40 cellular contexts compared by ENCODE assay signal in the genomic region with DNA sequence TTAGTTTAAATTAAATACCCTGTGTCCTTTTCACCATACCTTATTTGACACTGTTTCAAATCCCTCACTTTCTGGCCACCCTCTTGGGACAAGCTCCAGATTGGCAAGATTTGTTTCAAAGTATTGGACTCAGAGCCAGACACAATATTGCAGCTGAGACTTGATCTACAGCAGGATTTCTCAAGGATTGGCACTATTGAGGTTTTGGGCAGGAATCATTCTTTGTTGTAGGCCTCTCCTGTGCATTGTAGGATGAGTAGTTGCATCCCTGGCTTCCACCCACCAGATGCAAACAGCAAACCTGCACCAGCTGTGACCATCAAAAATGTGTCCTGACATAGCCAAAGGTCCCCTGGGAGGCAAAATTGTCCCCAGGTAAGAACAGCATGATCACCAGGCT.
"Had no signal": no experiment of that assay in that cellular context is flagged by ENCODE, and none has a peak within 500 bp of the region (broad histone marks: within the 10 kb centered on the region; RNA-seq: fewer than 3 reads in every experiment).

No MANE protein-coding gene starts in this region.

- H3K4me1 Mint-ChIP-seq: activated naive CD4-positive, alpha-beta T cell treated with anti-CD3 and anti-CD28 coated beads, Interleukin-2, amount 10 ng/mL, durations not matched to agents 7 days and 5 days; activated naive CD4-positive, alpha-beta T cell treated with anti-CD3 and anti-CD28 coated beads, Interleukin-2, amount 50 U/mL, for 24 hours; activated naive CD8-positive, alpha-beta T cell treated with anti-CD3 and anti-CD28 coated beads for 36 hours; activated naive CD8-positive, alpha-beta T cell treated with anti-CD3 and anti-CD28 coated beads, Interleukin-2, amount 10 ng/mL, durations not matched to agents 7 days and 5 days; activated naive CD8-positive, alpha-beta T cell treated with anti-CD3 and anti-CD28 coated beads, Interleukin-2, amount 50 U/mL, for 24 hours; activated T-helper 17 cell treated with anti-CD3 and anti-CD28 coated beads, Interleukin-2, amount 50 U/mL, for 72 hours; central memory CD8-positive, alpha-beta T cell had no signal

- H3K4me1 ChIP-seq: adrenal gland, ascending aorta, body of pancreas, breast epithelium had no signal

- H3K4me3 Mint-ChIP-seq: activated naive CD4-positive, alpha-beta T cell treated with anti-CD3 and anti-CD28 coated beads for 36 hours; activated naive CD4-positive, alpha-beta T cell treated with anti-CD3 and anti-CD28 coated beads, Interleukin-2, amount 10 ng/mL, durations not matched to agents 7 days and 5 days; activated naive CD4-positive, alpha-beta T cell treated with anti-CD3 and anti-CD28 coated beads, Interleukin-2, amount 50 U/mL, for 24 hours; activated naive CD8-positive, alpha-beta T cell; activated naive CD8-positive, alpha-beta T cell treated with anti-CD3 and anti-CD28 coated beads for 36 hours; activated naive CD8-positive, alpha-beta T cell treated with anti-CD3 and anti-CD28 coated beads, Interleukin-2, amount 10 ng/mL, durations not matched to agents 7 days and 5 days; activated naive CD8-positive, alpha-beta T cell treated with anti-CD3 and anti-CD28 coated beads, Interleukin-2, amount 50 U/mL, for 24 hours; activated T-cell treated with anti-CD3 and anti-CD28 coated beads, Interleukin-2, amount 50 U/mL, for 24 hours; activated T-cell treated with anti-CD3 and anti-CD28 coated beads, Interleukin-2, amount 50 U/mL, for 4 hours; activated T-cell treated with anti-CD3 and anti-CD28 coated beads, Interleukin-2, amount 50 U/mL, for 72 hours; activated T-helper 1 cell treated with anti-CD3 and anti-CD28 coated beads, Interleukin-12 subunit alpha, Interleukin-12 subunit beta, Interleukin-2, Interleukin-4 antibody, amounts not matched to agents 30 ng/mL and 10 ng/mL and 1 ng/mL, durations not matched to agents 14 hours and 24 hours and 36 hours; activated T-helper 17 cell treated with anti-CD3 and anti-CD28 coated beads, Interleukin-2, amount 50 U/mL, for 72 hours; brain; central memory CD8-positive, alpha-beta T cell had no signal

- DNase-seq: activated effector memory CD4-positive, alpha-beta T cell treated with anti-CD3 and anti-CD28 coated beads, Interleukin-2, amount 50 U/mL, for 16 hours; activated effector memory CD4-positive, alpha-beta T cell treated with Interleukin-2 at 50 U/mL for 16 hours; activated gamma-delta T cell; activated gamma-delta T cell treated with Interleukin-2 at 50 U/mL for 16 hours; activated naive CD4-positive, alpha-beta T cell; activated naive CD4-positive, alpha-beta T cell treated with anti-CD3 and anti-CD28 coated beads for 36 hours; activated naive CD4-positive, alpha-beta T cell treated with anti-CD3 and anti-CD28 coated beads, Interleukin-2, amount 10 ng/mL, durations not matched to agents 7 days and 5 days; activated naive CD4-positive, alpha-beta T cell treated with anti-CD3 and anti-CD28 coated beads, Interleukin-2, amount 50 U/mL, for 16 hours; activated naive CD4-positive, alpha-beta T cell treated with Interleukin-2 at 50 U/mL for 16 hours; activated naive CD8-positive, alpha-beta T cell treated with anti-CD3 and anti-CD28 coated beads for 36 hours; activated naive CD8-positive, alpha-beta T cell treated with anti-CD3 and anti-CD28 coated beads, Interleukin-2, amount 10 ng/mL, durations not matched to agents 7 days and 5 days; activated naive CD8-positive, alpha-beta T cell treated with anti-CD3 and anti-CD28 coated beads, Interleukin-2, amount 50 U/mL, for 24 hours; activated T-cell treated with anti-CD3 and anti-CD28 coated beads, Interleukin-2, amount 50 U/mL, for 1 hour; activated T-cell treated with anti-CD3 and anti-CD28 coated beads, Interleukin-2, amount 50 U/mL, for 24 hours; activated T-cell treated with anti-CD3 and anti-CD28 coated beads, Interleukin-2, amount 50 U/mL, for 4 hours; activated T-cell treated with anti-CD3 and anti-CD28 coated beads, Interleukin-2, amount 50 U/mL, for 48 hours; activated T-cell treated with anti-CD3 and anti-CD28 coated beads, Interleukin-2, amount 50 U/mL, for 72 hours; adrenal gland; amniotic stem cell; amygdala; anterior cingulate cortex; aorta; body of pancreas; brain microvascular endothelial cell; caudate nucleus; central memory CD4-positive, alpha-beta T cell; cerebellar nuclear complex had no signal

- FAIRE-seq: astrocyte, bronchial epithelial cell had no signal

- H3K36me3 Mint-ChIP-seq: activated naive CD4-positive, alpha-beta T cell treated with anti-CD3 and anti-CD28 coated beads, Interleukin-2, amount 10 ng/mL, durations not matched to agents 7 days and 5 days; activated naive CD4-positive, alpha-beta T cell treated with anti-CD3 and anti-CD28 coated beads, Interleukin-2, amount 50 U/mL, for 24 hours; activated naive CD4-positive, alpha-beta T cell treated with anti-CD3 and anti-CD28 coated beads, Interleukin-2, amount 50 U/mL, for 72 hours; activated naive CD8-positive, alpha-beta T cell; activated naive CD8-positive, alpha-beta T cell treated with anti-CD3 and anti-CD28 coated beads for 36 hours; activated naive CD8-positive, alpha-beta T cell treated with anti-CD3 and anti-CD28 coated beads, Interleukin-2, amount 10 ng/mL, durations not matched to agents 7 days and 5 days; brain had no signal

- H3K9me3 Mint-ChIP-seq: activated naive CD4-positive, alpha-beta T cell treated with anti-CD3 and anti-CD28 coated beads for 36 hours; activated naive CD4-positive, alpha-beta T cell treated with anti-CD3 and anti-CD28 coated beads, Interleukin-2, amount 10 ng/mL, durations not matched to agents 7 days and 5 days; activated naive CD4-positive, alpha-beta T cell treated with anti-CD3 and anti-CD28 coated beads, Interleukin-2, amount 50 U/mL, for 24 hours; activated naive CD8-positive, alpha-beta T cell treated with anti-CD3 and anti-CD28 coated beads, Interleukin-2, amount 10 ng/mL, durations not matched to agents 7 days and 5 days; activated naive CD8-positive, alpha-beta T cell treated with anti-CD3 and anti-CD28 coated beads, Interleukin-2, amount 50 U/mL, for 24 hours; activated T-cell treated with anti-CD3 and anti-CD28 coated beads, Interleukin-2, amount 50 U/mL, for 24 hours; activated T-cell treated with anti-CD3 and anti-CD28 coated beads, Interleukin-2, amount 50 U/mL, for 4 hours; activated T-helper 1 cell treated with anti-CD3 and anti-CD28 coated beads, Interleukin-12 subunit alpha, Interleukin-12 subunit beta, Interleukin-2, Interleukin-4 antibody, amounts not matched to agents 30 ng/mL and 10 ng/mL and 1 ng/mL, durations not matched to agents 14 hours and 24 hours and 36 hours; activated T-helper 17 cell treated with anti-CD3 and anti-CD28 coated beads, Interleukin-2, amount 50 U/mL, for 72 hours; activated T-helper 2 cell treated with anti-CD3 and anti-CD28 coated beads, Interferon-gamma antibody, Interleukin-2, Interleukin-4, amounts not matched to agents 10 μg/mL and 5 μg/mL and 100 μg/mL, durations not matched to agents 14 hours and 24 hours and 36 hours had no signal

- H3K4me3 ChIP-seq: adrenal gland, ascending aorta, body of pancreas, breast epithelium, cardiac muscle cell had no signal

- H3K27ac ChIP-seq: adrenal gland, ascending aorta, body of pancreas, brain microvascular endothelial cell, breast epithelium, cardiac muscle cell had no signal

- ATAC-seq: activated naive CD4-positive, alpha-beta T cell treated with anti-CD3 and anti-CD28 coated beads, Interleukin-2, amount 50 U/mL, for 72 hours; activated naive CD8-positive, alpha-beta T cell treated with anti-CD3 and anti-CD28 coated beads, Interleukin-2, amount 50 U/mL, for 24 hours; activated T-cell treated with anti-CD3 and anti-CD28 coated beads, Interleukin-2, amount 50 U/mL, for 4 hours; activated T-cell treated with anti-CD3 and anti-CD28 coated beads, Interleukin-2, amount 50 U/mL, for 72 hours; activated T-helper 17 cell treated with anti-CD3 and anti-CD28 coated beads, Interleukin-2, amount 50 U/mL, for 72 hours; body of pancreas had no signal

- H3K36me3 ChIP-seq: adrenal gland, ascending aorta, brain microvascular endothelial cell, breast epithelium, cardiac muscle cell had no signal

- H3K27me3 ChIP-seq: adrenal gland, ascending aorta, body of pancreas, brain microvascular endothelial cell, breast epithelium, cardiac muscle cell had no signal

- H3K27ac Mint-ChIP-seq: activated naive CD4-positive, alpha-beta T cell treated with anti-CD3 and anti-CD28 coated beads for 36 hours; activated naive CD4-positive, alpha-beta T cell treated with anti-CD3 and anti-CD28 coated beads, Interleukin-2, amount 10 ng/mL, durations not matched to agents 7 days and 5 days; activated naive CD4-positive, alpha-beta T cell treated with anti-CD3 and anti-CD28 coated beads, Interleukin-2, amount 50 U/mL, for 24 hours; activated naive CD4-positive, alpha-beta T cell treated with anti-CD3 and anti-CD28 coated beads, Interleukin-2, amount 50 U/mL, for 72 hours; activated naive CD8-positive, alpha-beta T cell; activated naive CD8-positive, alpha-beta T cell treated with anti-CD3 and anti-CD28 coated beads for 36 hours; activated naive CD8-positive, alpha-beta T cell treated with anti-CD3 and anti-CD28 coated beads, Interleukin-2, amount 10 ng/mL, durations not matched to agents 7 days and 5 days; activated naive CD8-positive, alpha-beta T cell treated with anti-CD3 and anti-CD28 coated beads, Interleukin-2, amount 50 U/mL, for 24 hours; activated T-cell treated with anti-CD3 and anti-CD28 coated beads, Interleukin-2, amount 50 U/mL, for 24 hours; activated T-cell treated with anti-CD3 and anti-CD28 coated beads, Interleukin-2, amount 50 U/mL, for 72 hours; activated T-helper 1 cell treated with anti-CD3 and anti-CD28 coated beads, Interleukin-12 subunit alpha, Interleukin-12 subunit beta, Interleukin-2, Interleukin-4 antibody, amounts not matched to agents 30 ng/mL and 10 ng/mL and 1 ng/mL, durations not matched to agents 14 hours and 24 hours and 36 hours; activated T-helper 17 cell treated with anti-CD3 and anti-CD28 coated beads, Interleukin-2, amount 50 U/mL, for 72 hours; activated T-helper 2 cell treated with anti-CD3 and anti-CD28 coated beads, Interferon-gamma antibody, Interleukin-2, Interleukin-4, amounts not matched to agents 10 μg/mL and 5 μg/mL and 100 μg/mL, durations not matched to agents 14 hours and 24 hours and 36 hours had no signal

- H3K27me3 Mint-ChIP-seq: activated naive CD4-positive, alpha-beta T cell treated with anti-CD3 and anti-CD28 coated beads, Interleukin-2, amount 10 ng/mL, durations not matched to agents 7 days and 5 days; activated naive CD8-positive, alpha-beta T cell treated with anti-CD3 and anti-CD28 coated beads for 36 hours; activated naive CD8-positive, alpha-beta T cell treated with anti-CD3 and anti-CD28 coated beads, Interleukin-2, amount 50 U/mL, for 24 hours; activated T-cell treated with anti-CD3 and anti-CD28 coated beads, Interleukin-2, amount 50 U/mL, for 24 hours had no signal

- H3K9me3 ChIP-seq: adrenal gland, ascending aorta, body of pancreas, breast epithelium had no signal
